In the genomic region with DNA sequence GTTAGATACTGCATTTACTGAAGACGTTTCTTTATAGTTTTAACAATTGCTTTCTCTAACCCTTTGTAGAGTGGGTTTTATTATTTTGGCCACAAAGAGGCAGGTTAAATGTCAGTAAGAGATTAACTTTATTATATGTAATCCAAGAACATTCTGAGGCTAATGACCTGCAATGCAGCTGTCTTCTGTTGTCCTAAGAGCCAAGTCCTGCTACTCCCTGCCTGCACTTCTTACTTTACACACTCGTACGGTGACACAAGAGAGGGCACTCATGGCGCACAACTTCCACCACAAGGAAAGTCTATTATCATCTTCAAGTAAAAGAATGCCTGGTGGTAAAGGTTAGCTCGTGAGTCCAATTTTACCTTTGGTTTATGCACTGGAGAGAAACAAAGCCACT, we compare ENCODE assay signal across 26 cellular contexts.
"Had no signal": no experiment of that assay in that cellular context is flagged by ENCODE, and none has a peak within 500 bp of the region (broad histone marks: within the 10 kb centered on the region; RNA-seq: fewer than 3 reads in every experiment).

No MANE protein-coding gene starts in this region.

- H3K27ac ChIP-seq: ascending aorta, body of pancreas, PC-9 had no signal

- H3K4me1 ChIP-seq: ascending aorta, body of pancreas had no signal

- H3K4me3 ChIP-seq: ascending aorta, body of pancreas, PC-9 had no signal

- H3K9me3 ChIP-seq: ascending aorta, body of pancreas had no signal

- ATAC-seq: activated CD8-positive, alpha-beta T cell treated with anti-CD3 and anti-CD28 coated beads, Interleukin-2, amount 10 ng/mL, durations not matched to agents 7 days and 5 days; activated naive CD4-positive, alpha-beta T cell treated with anti-CD3 and anti-CD28 coated beads, Interleukin-2, amount 50 U/mL, for 72 hours; activated naive CD8-positive, alpha-beta T cell treated with anti-CD3 and anti-CD28 coated beads, Interleukin-2, amount 50 U/mL, for 24 hours; body of pancreas; WTC11 had no signal

- DNase-seq: activated CD4-positive, alpha-beta T cell treated with anti-CD3 and anti-CD28 coated beads for 48 hours; activated CD4-positive, alpha-beta T cell treated with anti-CD3 and anti-CD28 coated beads, Interleukin-2, amount 50 U/mL, for 4 hours; activated CD4-positive, CD25-positive, alpha-beta regulatory T cell treated with anti-CD3 and anti-CD28 coated beads, Interleukin-2, amount 50 U/mL, for 72 hours; activated CD8-positive, alpha-beta T cell treated with anti-CD3 and anti-CD28 coated beads, Interleukin-2, amount 10 ng/mL, durations not matched to agents 7 days and 5 days; activated effector memory CD4-positive, alpha-beta T cell treated with anti-CD3 and anti-CD28 coated beads, Interleukin-2, amount 50 U/mL, for 16 hours; activated naive CD4-positive, alpha-beta T cell treated with Interleukin-2 at 50 U/mL for 16 hours; activated naive CD8-positive, alpha-beta T cell treated with anti-CD3 and anti-CD28 coated beads, Interleukin-2, amount 50 U/mL, for 24 hours; activated T-cell treated with anti-CD3 and anti-CD28 coated beads, Interleukin-2, amount 50 U/mL, for 24 hours; amniotic stem cell; body of pancreas; IMR-90; Kasumi-1; KBM-7; NCI-H1105 treated with DMSO at 0.1 percent for 48 hours; NCI-H1436 treated with DMSO at 0.1 percent for 48 hours; NCI-H187; NCI-H2081; NCI-H2171; NCI-H345; NCI-H510A; NCI-H69; PC-9; SHP77 treated with DMSO at 0.1 percent for 48 hours had no signal

- H3K27me3 ChIP-seq: ascending aorta had no signal

- H3K36me3 ChIP-seq: ascending aorta had no signal
